Comparison of ENCODE assay signal across 1 cellular context in the genomic region with DNA sequence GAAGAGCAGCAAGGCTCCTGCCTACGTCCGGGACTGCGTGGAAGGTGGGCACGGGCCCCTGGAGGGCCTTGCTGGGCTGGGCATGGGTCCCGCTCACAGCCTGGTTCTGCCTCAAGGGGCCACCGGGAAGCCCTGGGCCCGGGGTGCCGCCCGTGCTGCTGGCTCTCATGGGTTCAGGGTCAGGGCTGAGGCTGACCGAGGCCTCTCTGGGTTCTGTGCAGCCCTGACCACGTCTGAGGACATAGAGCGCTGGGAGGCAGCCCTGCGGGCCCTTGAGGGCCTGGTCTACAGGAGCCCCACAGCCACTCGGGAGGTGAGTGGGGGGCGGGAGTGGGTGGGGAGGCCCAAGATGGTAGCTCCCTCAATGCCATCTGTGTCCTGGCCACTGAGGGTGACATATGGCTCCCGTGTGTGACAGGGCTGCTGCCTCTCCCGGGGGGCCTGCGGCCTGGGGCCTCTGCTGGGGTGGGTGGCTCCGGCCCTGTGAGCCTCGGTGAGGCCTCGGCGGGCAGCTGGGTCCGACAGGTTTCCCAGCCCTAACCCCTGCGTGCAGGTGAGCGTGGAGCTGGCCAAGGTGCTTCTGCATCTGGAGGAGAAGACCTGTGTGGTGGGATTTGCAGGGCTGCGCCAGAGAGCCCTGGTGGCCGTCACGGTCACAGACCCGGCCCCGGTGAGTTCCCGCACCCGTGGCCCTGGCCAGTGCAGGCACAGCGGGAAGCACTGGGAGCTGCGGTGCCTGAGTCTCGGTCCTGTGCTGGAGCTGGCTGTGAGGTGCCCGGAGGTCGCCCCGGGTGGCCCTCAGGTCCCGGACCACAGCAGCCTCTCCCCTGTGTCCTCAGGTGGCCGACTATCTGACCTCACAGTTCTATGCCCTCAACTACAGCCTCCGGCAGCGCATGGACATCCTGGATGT.
TF ChIP-seq lines count a peak whose summit lies in the region.

No MANE protein-coding gene starts in this region.

TF ChIP-seq in GM12878, 131 proteins besides CTCF, POLR2A, EP300 and RAD21:
- TF ChIP-seq RAD51 (IDR thresholded peaks at IDR 0.05), result no peak
- TF ChIP-seq ZSCAN29 (IDR thresholded peaks at IDR 0.05), result no peak
- no peak for TF ChIP-seq ATF7 (IDR thresholded peaks at IDR 0.05; ENCODE audit: low read depth)
- TF ChIP-seq NBN (IDR thresholded peaks at IDR 0.05), result no peak
- TF ChIP-seq KLF5 (IDR thresholded peaks at IDR 0.05; ENCODE audit: partially characterized antibody), result no peak
- no peak for TF ChIP-seq HDAC2 (IDR thresholded peaks at IDR 0.05)
- no peak for TF ChIP-seq HDAC6 (IDR thresholded peaks at IDR 0.05; ENCODE audit: unreplicated experiment)
TF ChIP-seq in GM12878: peak in this region for 0.
